ENCODE assay signal across 1 cellular context in the genomic region with DNA sequence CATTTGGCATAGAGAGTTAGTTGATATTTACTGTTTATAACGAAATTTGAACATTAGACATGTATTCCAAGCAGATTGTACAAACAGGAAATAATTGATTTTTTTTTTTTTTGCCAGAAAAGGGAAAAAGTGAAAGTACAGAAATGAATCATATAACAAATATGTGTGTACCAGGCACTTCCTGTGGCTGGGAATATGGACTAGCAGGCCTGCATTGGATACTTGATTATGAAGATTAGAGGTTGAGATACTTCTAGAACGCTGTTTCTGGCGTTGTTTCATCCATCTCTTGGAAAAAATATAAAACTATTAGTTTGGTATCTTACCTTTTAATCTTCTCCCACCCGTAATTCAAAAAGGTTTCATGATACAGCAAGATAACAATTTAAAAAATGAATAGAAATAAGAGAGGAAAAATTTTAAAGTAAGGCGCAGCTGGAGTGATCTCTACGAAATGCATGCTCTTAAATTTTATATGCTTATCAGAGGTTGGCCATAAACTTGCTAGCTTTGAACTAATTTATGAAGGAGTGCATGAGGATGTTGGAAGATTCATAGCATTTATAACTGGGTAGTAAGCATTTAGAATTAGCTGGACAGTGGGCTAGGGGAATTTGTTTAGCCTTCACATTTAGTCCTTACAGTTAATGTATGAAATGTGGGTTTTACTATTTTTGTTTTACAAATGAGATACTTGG.
A peak's percentile ranks its signal among the peaks of the same experiment; 100 is the strongest.
TF ChIP-seq lines count a peak whose summit lies in the region.

No MANE protein-coding gene starts in this region.

TF ChIP-seq in endothelial cell of umbilical vein, 7 proteins besides CTCF, POLR2A, EP300 and RAD21:
- TF ChIP-seq GATA2 (IDR thresholded peaks at IDR 0.05; ENCODE audit: insufficient read depth, insufficient read length, low read depth, low read length) (peak; percentile 80), FOS (IDR thresholded peaks at IDR 0.05; ENCODE audit: borderline replicate concordance, insufficient read depth, low read length) (peak; percentile 81), MYC (IDR thresholded peaks at IDR 0.05; ENCODE audit: low read depth, low read length) (no peak), EZH2 (IDR thresholded peaks at IDR 0.05; ENCODE audit: borderline replicate concordance, low read depth, low read length, severe bottlenecking) (no peak), POLR2AphosphoS5 (IDR thresholded peaks at IDR 0.05; ENCODE audit: insufficient read depth, low read depth, low read length) (peak; percentile 64), JUN (IDR thresholded peaks at IDR 0.05; ENCODE audit: borderline replicate concordance, insufficient read depth, insufficient read length, low read depth) (peak; percentile 84)
- TF ChIP-seq, protein P1, sequence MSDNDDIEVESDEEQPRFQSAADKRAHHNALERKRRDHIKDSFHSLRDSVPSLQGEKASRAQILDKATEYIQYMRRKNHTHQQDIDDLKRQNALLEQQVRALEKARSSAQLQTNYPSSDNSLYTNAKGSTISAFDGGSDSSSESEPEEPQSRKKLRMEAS (IDR thresholded peaks at IDR 0.05; ENCODE audit: insufficient read depth, insufficient read length): no peak
